ENCODE assay signal across 1 cellular context in genomic region chr1:206635080-206635982, GRCh38.
TF ChIP-seq lines count a peak whose summit lies in the region.

DYRK3 (plus strand) TSS chr1:206635536; CDS start chr1:206635704, 168 bp downstream.

TF ChIP-seq in K562, 482 proteins besides CTCF, POLR2A, EP300 and RAD21 (continued from another document and continues in another):
- TF ChIP-seq ZNF699 (CRISPR knock-in tag; IDR thresholded peaks at IDR 0.05; ENCODE audit: insufficient replicate concordance): no peak
- TF ChIP-seq, protein P1, sequence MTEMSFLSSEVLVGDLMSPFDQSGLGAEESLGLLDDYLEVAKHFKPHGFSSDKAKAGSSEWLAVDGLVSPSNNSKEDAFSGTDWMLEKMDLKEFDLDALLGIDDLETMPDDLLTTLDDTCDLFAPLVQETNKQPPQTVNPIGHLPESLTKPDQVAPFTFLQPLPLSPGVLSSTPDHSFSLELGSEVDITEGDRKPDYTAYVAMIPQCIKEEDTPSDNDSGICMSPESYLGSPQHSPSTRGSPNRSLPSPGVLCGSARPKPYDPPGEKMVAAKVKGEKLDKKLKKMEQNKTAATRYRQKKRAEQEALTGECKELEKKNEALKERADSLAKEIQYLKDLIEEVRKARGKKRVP (CRISPR knock-in tag; IDR thresholded peaks at IDR 0.05): no peak
- TF ChIP-seq ARID1B (IDR thresholded peaks at IDR 0.05): peak; percentile 41; the same call in 1 of the 2 replicates
- no peak for TF ChIP-seq CBX2 (IDR thresholded peaks at IDR 0.05; ENCODE audit: insufficient read depth, low read length, poor library complexity, severe bottlenecking)
- no peak for TF ChIP-seq CHAMP1 (IDR thresholded peaks at IDR 0.05)
- TF ChIP-seq ZMIZ1 (IDR thresholded peaks at IDR 0.05; ENCODE audit: low read depth in 2 of 2, low read length in 2 of 2): peak in 1 of 2 experiments; percentile 57; a peak in 2 of 4 replicates
- no peak for TF ChIP-seq MYNN (IDR thresholded peaks at IDR 0.05)
- no peak for TF ChIP-seq MYNN (CRISPR knock-in tag; IDR thresholded peaks at IDR 0.05)
- no peak for TF ChIP-seq HDGF (IDR thresholded peaks at IDR 0.05)
- peak; percentile 97 for TF ChIP-seq SMAD4 (CRISPR knock-in tag; conservative IDR thresholded peaks at IDR 0.05)
- TF ChIP-seq, protein P2, sequence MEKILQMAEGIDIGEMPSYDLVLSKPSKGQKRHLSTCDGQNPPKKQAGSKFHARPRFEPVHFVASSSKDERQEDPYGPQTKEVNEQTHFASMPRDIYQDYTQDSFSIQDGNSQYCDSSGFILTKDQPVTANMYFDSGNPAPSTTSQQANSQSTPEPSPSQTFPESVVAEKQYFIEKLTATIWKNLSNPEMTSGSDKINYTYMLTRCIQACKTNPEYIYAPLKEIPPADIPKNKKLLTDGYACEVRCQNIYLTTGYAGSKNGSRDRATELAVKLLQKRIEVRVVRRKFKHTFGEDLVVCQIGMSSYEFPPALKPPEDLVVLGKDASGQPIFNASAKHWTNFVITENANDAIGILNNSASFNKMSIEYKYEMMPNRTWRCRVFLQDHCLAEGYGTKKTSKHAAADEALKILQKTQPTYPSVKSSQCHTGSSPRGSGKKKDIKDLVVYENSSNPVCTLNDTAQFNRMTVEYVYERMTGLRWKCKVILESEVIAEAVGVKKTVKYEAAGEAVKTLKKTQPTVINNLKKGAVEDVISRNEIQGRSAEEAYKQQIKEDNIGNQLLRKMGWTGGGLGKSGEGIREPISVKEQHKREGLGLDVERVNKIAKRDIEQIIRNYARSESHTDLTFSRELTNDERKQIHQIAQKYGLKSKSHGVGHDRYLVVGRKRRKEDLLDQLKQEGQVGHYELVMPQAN (IDR thresholded peaks at IDR 0.05; ENCODE audit: borderline replicate concordance): peak; percentile 95; the same call in 1 of the 2 replicates
- TF ChIP-seq, protein P3, sequence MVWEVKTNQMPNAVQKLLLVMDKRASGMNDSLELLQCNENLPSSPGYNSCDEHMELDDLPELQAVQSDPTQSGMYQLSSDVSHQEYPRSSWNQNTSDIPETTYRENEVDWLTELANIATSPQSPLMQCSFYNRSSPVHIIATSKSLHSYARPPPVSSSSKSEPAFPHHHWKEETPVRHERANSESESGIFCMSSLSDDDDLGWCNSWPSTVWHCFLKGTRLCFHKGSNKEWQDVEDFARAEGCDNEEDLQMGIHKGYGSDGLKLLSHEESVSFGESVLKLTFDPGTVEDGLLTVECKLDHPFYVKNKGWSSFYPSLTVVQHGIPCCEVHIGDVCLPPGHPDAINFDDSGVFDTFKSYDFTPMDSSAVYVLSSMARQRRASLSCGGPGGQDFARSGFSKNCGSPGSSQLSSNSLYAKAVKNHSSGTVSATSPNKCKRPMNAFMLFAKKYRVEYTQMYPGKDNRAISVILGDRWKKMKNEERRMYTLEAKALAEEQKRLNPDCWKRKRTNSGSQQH (CRISPR knock-in tag; IDR thresholded peaks at IDR 0.05): no peak
- no peak for TF ChIP-seq ZNF324 (CRISPR knock-in tag; IDR thresholded peaks at IDR 0.05)
- no peak for TF ChIP-seq FOXJ3 (CRISPR knock-in tag; IDR thresholded peaks at IDR 0.05)
- TF ChIP-seq CEBPB (tag; IDR thresholded peaks at IDR 0.05): no peak
- TF ChIP-seq MBD1 (CRISPR knock-in tag; IDR thresholded peaks at IDR 0.05): no peak
- no peak for TF ChIP-seq MCM2 (IDR thresholded peaks at IDR 0.05; ENCODE audit: low read depth)
- TF ChIP-seq TBL1XR1 (IDR thresholded peaks at IDR 0.05; ENCODE audit: low read length in 2 of 2): peak in 1 of 2 experiments; percentile 7; a peak in 1 of 4 replicates
- TF ChIP-seq SIN3B (IDR thresholded peaks at IDR 0.05; ENCODE audit: low read depth): peak; percentile 36; the same call in 1 of the 2 replicates
- no peak for TF ChIP-seq TFAM (CRISPR knock-in tag; conservative IDR thresholded peaks at IDR 0.05)
- TF ChIP-seq ATF3 (IDR thresholded peaks at IDR 0.05): peak; percentile 22; the same call in 1 of the 2 replicates
- peak; percentile 72; the same call in 1 of the 2 replicates for TF ChIP-seq ATF3 (CRISPR knock-in tag; conservative IDR thresholded peaks at IDR 0.05)
- TF ChIP-seq CBFB (CRISPR knock-in tag; IDR thresholded peaks at IDR 0.05): peak; percentile 62; the same call in 1 of the 2 replicates
- no peak for TF ChIP-seq MTF1 (CRISPR knock-in tag; IDR thresholded peaks at IDR 0.05; ENCODE audit: borderline replicate concordance)
- no peak for TF ChIP-seq ZNF347 (CRISPR knock-in tag; IDR thresholded peaks at IDR 0.05; ENCODE audit: low read depth)
- peak; percentile 91 for TF ChIP-seq EP400 (IDR thresholded peaks at IDR 0.05)
- no peak for TF ChIP-seq ZNF384 (IDR thresholded peaks at IDR 0.05; ENCODE audit: low read depth, low read length)
- no peak for TF ChIP-seq ZBTB34 (CRISPR knock-in tag; IDR thresholded peaks at IDR 0.05)
- peak; percentile 73 for TF ChIP-seq CREB1 (IDR thresholded peaks at IDR 0.05)
- peak; percentile 90 for TF ChIP-seq CREB1 (CRISPR knock-in tag; IDR thresholded peaks at IDR 0.05)
- TF ChIP-seq LARP7 (IDR thresholded peaks at IDR 0.05): no peak
- TF ChIP-seq SRSF7 (optimal IDR thresholded peaks at IDR 0.05; ENCODE audit: low read depth, low read length): no peak
- TF ChIP-seq ILF3 (IDR thresholded peaks at IDR 0.05; ENCODE audit: borderline replicate concordance): no peak
- peak; percentile 99 for TF ChIP-seq EGR1 (conservative IDR thresholded peaks at IDR 0.05)
- no peak; the same call in 1 of the 2 replicates for TF ChIP-seq HDAC2 (IDR thresholded peaks at IDR 0.05)
- peak; percentile 95 for TF ChIP-seq CCNT2 (IDR thresholded peaks at IDR 0.05; ENCODE audit: borderline replicate concordance, extremely low read depth, insufficient read length, low read depth, low read length)
- TF ChIP-seq SMAD1 (IDR thresholded peaks at IDR 0.05; ENCODE audit: low read depth, low read length, partially characterized antibody): peak; percentile 77
- TF ChIP-seq ZNF12 (CRISPR knock-in tag; IDR thresholded peaks at IDR 0.05): peak; percentile 52; the same call in 1 of the 2 replicates
- TF ChIP-seq SAP30 (IDR thresholded peaks at IDR 0.05; ENCODE audit: borderline replicate concordance, insufficient read depth, low read depth, low read length, poor library complexity, severe bottlenecking): peak; percentile 92
- peak; percentile 97 for TF ChIP-seq SP1 (CRISPR knock-in tag; IDR thresholded peaks at IDR 0.05)
- no peak for TF ChIP-seq MAFG (tag; conservative IDR thresholded peaks at IDR 0.05)
- TF ChIP-seq ZNF212 (CRISPR knock-in tag; IDR thresholded peaks at IDR 0.05): no peak
- TF ChIP-seq ZNF551 (CRISPR knock-in tag; IDR thresholded peaks at IDR 0.05): no peak
- no peak for TF ChIP-seq DDX20 (tag; IDR thresholded peaks at IDR 0.05; ENCODE audit: low read depth)
- TF ChIP-seq HCFC1 (IDR thresholded peaks at IDR 0.05; ENCODE audit: low read depth, low read length): peak; percentile 25; the same call in 1 of the 2 replicates
- TF ChIP-seq KLF13 (tag; IDR thresholded peaks at IDR 0.05; ENCODE audit: borderline replicate concordance, low read depth): peak; percentile 89; the same call in 1 of the 2 replicates
- TF ChIP-seq CBFA2T2 (conservative IDR thresholded peaks at IDR 0.05): no peak
- TF ChIP-seq ZNF512 (tag; IDR thresholded peaks at IDR 0.05): 0 out of 2 replicates have a peak, but pooled peaks have one; percentile 9
- no peak for TF ChIP-seq BRF1 (IDR thresholded peaks at IDR 0.05; ENCODE audit: borderline replicate concordance, extremely low read depth, insufficient read length)
- no peak for TF ChIP-seq GATAD2B (IDR thresholded peaks at IDR 0.05; ENCODE audit: borderline replicate concordance)
- no peak for TF ChIP-seq ZNF277 (CRISPR knock-in tag; IDR thresholded peaks at IDR 0.05; ENCODE audit: borderline replicate concordance)
- TF ChIP-seq CREM (IDR thresholded peaks at IDR 0.05; ENCODE audit: low read depth): peak; percentile 90
- TF ChIP-seq FOXK1 (CRISPR knock-in tag; IDR thresholded peaks at IDR 0.05; ENCODE audit: borderline replicate concordance): no peak
